ENCODE assay signal across 7 cellular contexts in the genomic region with DNA sequence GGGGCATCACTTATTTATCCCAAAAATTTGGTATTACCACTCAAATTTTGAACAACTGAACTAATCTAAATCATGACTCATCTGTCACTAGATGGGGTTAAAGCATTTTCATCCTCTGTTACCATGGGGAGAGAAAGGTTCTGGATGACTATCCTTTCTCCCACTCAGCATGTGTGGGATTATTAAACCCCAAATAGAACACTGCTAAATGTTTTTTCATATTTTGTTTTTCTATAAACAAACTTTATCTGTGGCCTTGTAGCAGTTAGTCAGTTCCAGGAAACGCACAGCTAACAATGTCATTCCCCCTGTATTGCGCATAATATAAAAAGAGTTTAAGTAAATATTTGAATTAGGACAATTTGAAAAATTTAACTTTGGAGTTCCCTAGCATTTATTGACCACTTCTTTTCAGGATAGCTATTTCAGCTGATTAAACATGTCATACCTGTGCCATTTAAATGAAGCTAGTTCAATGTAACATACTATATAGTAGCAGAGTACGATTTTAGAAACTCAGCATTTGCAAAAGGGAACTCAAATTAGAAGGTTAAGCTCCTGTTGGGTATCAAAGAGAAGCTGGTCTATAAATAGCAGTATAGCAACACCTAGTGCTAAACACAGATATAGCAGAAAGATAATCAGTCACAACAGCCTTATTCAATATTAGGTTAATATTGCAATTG. TPM values are rescaled to one million over a fixed set of nuclear protein-coding genes. Genes with fewer than 3 reads are reported as not detected.
DNase-seq lines count a peak whose midpoint lies in the region; ATAC-seq and TF ChIP-seq lines count a peak whose summit lies in the region.

No MANE protein-coding gene starts in this region.

- no TSS peak for BruUV-seq in PC-3 (replicated peaks; lab: Mats Ljungman, UMichigan)

- H2AFZ ChIP-seq in PC-3 (ENCODE audit: low read length) = no peak overlapping the region

- H3K9me3 ChIP-seq in PC-3 (ENCODE audit: low read length) = no peaks in the 10 kb centered on the region

- H3K4me1 ChIP-seq in PC-3 (ENCODE audit: insufficient read depth, low read length) = peaks cover 38% of the 10 kb centered on the region

- H3K9ac ChIP-seq in PC-3 (ENCODE audit: low read length) = peak overlapping the region; percentile 37

- H3K4me1 Mint-ChIP-seq in stimulated activated naive B cell treated with anti-CD40 and anti-IgM and Interleukin-4, amounts not matched to agents 10 μg/mL and 1 μg/mL and 100 μg/mL, for 72 hours = peaks cover 3 to 7% of the 10 kb centered on the region in 2 donors

- POLR2A ChIA-PET in GM10248 (lab: Yijun Ruan, JAX) = no interaction called here
- POLR2A ChIA-PET in PC-3 (lab: Charles Lee; ENCODE audit: unreplicated experiment) = interaction anchor here (0.6 to 1.1 kb wide), 3 partner anchors 24 to 63 kb away, joined by 3 to 6 read pairs (median 5); a partner anchor contains a TSS

- no peaks in the 10 kb centered on the region for H3K79me2 ChIP-seq in PC-3 (ENCODE audit: low read length)

- H3K9me2 ChIP-seq in PC-3 (replicated peaks; ENCODE audit: low read length) = no peaks in the 10 kb centered on the region

- peak overlapping the region; percentile 66 for H3K27ac ChIP-seq in PC-3 (ENCODE audit: low read length)

- H3K27me3 Mint-ChIP-seq in stimulated activated naive B cell treated with anti-CD40 and anti-IgM and Interleukin-4, amounts not matched to agents 10 μg/mL and 1 μg/mL and 100 μg/mL, for 72 hours = peaks cover 9 to 11% of the 10 kb centered on the region in 2 donors

- H3K36me3 Mint-ChIP-seq in stimulated activated naive B cell treated with anti-CD40 and anti-IgM and Interleukin-4, amounts not matched to agents 10 μg/mL and 1 μg/mL and 100 μg/mL, for 72 hours = no peaks in the 10 kb centered on the region

- intact Hi-C loops in PC-3 (cut with micrococcal nuclease) = loop anchor here (1.0 to 5.0 kb wide), 6 partner anchors 63 to 872 kb away; no protein-coding TSS in a partner anchor

- DNase-seq in GM10248 (ENCODE audit: extremely low spot score) (peak; percentile 32), PC-3 (peak; percentile 69), fibroblast of the aortic adventitia (ENCODE audit: low read depth) (peak; percentile 74)
- DNase-seq in stimulated activated naive B cell treated with anti-CD40 and anti-IgM and Interleukin-4, amounts not matched to agents 10 μg/mL and 1 μg/mL and 100 μg/mL, for 72 hours = no peak
- DNase-seq in central memory CD4-positive, alpha-beta T cell = no peak

- H3K36me3 ChIP-seq in PC-3 (ENCODE audit: low read depth, low read length) = no peaks in the 10 kb centered on the region

- H3F3A ChIP-seq in PC-3 (ENCODE audit: low read length, unreplicated experiment) = no peaks in the 10 kb centered on the region

- H3K4me3 Mint-ChIP-seq in stimulated activated naive B cell treated with anti-CD40 and anti-IgM and Interleukin-4, amounts not matched to agents 10 μg/mL and 1 μg/mL and 100 μg/mL, for 72 hours = no peak overlapping the region

- ATAC-seq in HG02885 (IDR thresholded peaks at IDR 0.05; ENCODE audit: poor library complexity, unreplicated experiment) (peak; percentile 58), PC-3 (peak; percentile 65), HG03342 (IDR thresholded peaks at IDR 0.05; ENCODE audit: unreplicated experiment) (no peak)
- peak; percentile 41 to 60 for ATAC-seq in stimulated activated naive B cell treated with anti-CD40 and anti-IgM and Interleukin-4, amounts not matched to agents 10 μg/mL and 1 μg/mL and 100 μg/mL, for 72 hours (replicated peaks)

- H4K20me1 ChIP-seq in PC-3 (ENCODE audit: low read length) = no peaks in the 10 kb centered on the region

- no peaks in the 10 kb centered on the region for H3K9me3 Mint-ChIP-seq in stimulated activated naive B cell treated with anti-CD40 and anti-IgM and Interleukin-4, amounts not matched to agents 10 μg/mL and 1 μg/mL and 100 μg/mL, for 72 hours

- H3K4me2 ChIP-seq in PC-3 (ENCODE audit: low read length) = peak overlapping the region; percentile 51

- no peak overlapping the region for H3K27ac Mint-ChIP-seq in stimulated activated naive B cell treated with anti-CD40 and anti-IgM and Interleukin-4, amounts not matched to agents 10 μg/mL and 1 μg/mL and 100 μg/mL, for 72 hours

- H3K27me3 ChIP-seq in PC-3 (ENCODE audit: low read length) = no peaks in the 10 kb centered on the region

- peak; percentile 44 for TF ChIP-seq CTCF in GM10248 (IDR thresholded peaks at IDR 0.05; ENCODE audit: control extremely low read depth, extremely low read depth, low read depth, missing control alignments)
- TF ChIP-seq CTCF in PC-3 (conservative IDR thresholded peaks at IDR 0.05; ENCODE audit: low read depth, low read length) = peak; percentile 87
- TF ChIP-seq CTCF in fibroblast of the aortic adventitia (IDR thresholded peaks at IDR 0.05; ENCODE audit: insufficient read depth, low read length) = peak; percentile 49

- no peak overlapping the region for H3K4me3 ChIP-seq in PC-3 (ENCODE audit: low read length)
- no peak overlapping the region for H3K4me3 ChIP-seq in fibroblast of the aortic adventitia (ENCODE audit: low read depth, low read length)

- CTCF ChIA-PET in GM10248 (lab: Yijun Ruan, JAX) = interaction anchor here (0.6 to 3.6 kb wide), 15 partner anchors 11 to 784 kb away, joined by 3 to 17 read pairs (median 4); a partner anchor contains a TSS
- CTCF ChIA-PET in PC-3 (lab: Charles Lee) = interaction anchor here (0.5 to 2.3 kb wide), 12 partner anchors 10 to 335 kb away, joined by 3 to 40 read pairs (median 4); a partner anchor contains a TSS

RNA-seq across cellular contexts. Expression of a gene that starts 9.2 kb away (rescaled TPM):
- total RNA-seq in PC-3 (2014; rRNA removed) = not detected in 2 replicates
- not detected in 2 replicates for total RNA-seq in fibroblast of the aortic adventitia (ENCODE audit: low replicate concordance)

RNA-seq across cellular contexts. Expression of a gene that starts 23.6 kb away (rescaled TPM):
- total RNA-seq in PC-3 (2014; rRNA removed) (7.3 and 8.3 TPM in 2 replicates), fibroblast of the aortic adventitia (ENCODE audit: low replicate concordance) (10.1 and 23.1 TPM in 2 replicates)

Comparison
In these comparisons a context has a peak if more than half of its experiments do, and no peak if none do; other contexts are left out.
1. DNase-seq: peak in GM10248 (single experiment), PC-3 (single experiment) and fibroblast of the aortic adventitia (single experiment); none in stimulated activated naive B cell treated with anti-CD40 and anti-IgM and Interleukin-4, amounts not matched to agents 10 μg/mL and 1 μg/mL and 100 μg/mL, for 72 hours (single experiment) and central memory CD4-positive, alpha-beta T cell (single experiment).
2. Peak in every context shown above with its lines, with median percentiles within 50 percentile points of each other: CTCF ChIP-seq.